ENCODE assay signal across 8 cellular contexts in genomic region chr17:64975318-64976087, GRCh38.
DNase-seq lines count a peak whose midpoint lies in the region; ATAC-seq lines count a peak whose summit lies in the region.

No MANE protein-coding gene starts in this region.

- ATAC-seq in GM19043 (IDR thresholded peaks at IDR 0.05; ENCODE audit: low read depth, unreplicated experiment) = peak; percentile 85
- peak; percentile 70 for ATAC-seq in HG03342 (IDR thresholded peaks at IDR 0.05; ENCODE audit: unreplicated experiment)

- peak overlapping the region; percentile 98 for H3K27ac ChIP-seq in caudate nucleus (ENCODE audit: low read depth, low read length)

- peak; percentile 99 for DNase-seq in AG20443 (ENCODE audit: low spot score)
- peak; percentile 95 for DNase-seq in NCI-H345 (lab: John Stamatoyannopoulos, UW)
- peak; percentile 93 to 95 (median 95) for DNase-seq in activated CD4-positive, CD25-positive, alpha-beta regulatory T cell (lab: John Stamatoyannopoulos, UW)
- DNase-seq in caudate nucleus (lab: John Stamatoyannopoulos, UW) = peak in 60 of 61 donors; percentile 59 to 97 (median 90)
- peak; percentile 99 for DNase-seq in islet precursor cell
- DNase-seq in stimulated activated CD4-positive, alpha-beta T cell treated with anti-CD3 and anti-CD28 coated beads, Interleukin-12 subunit alpha, Interleukin-12 subunit beta, amount 100 ng/mL, for 4 hours = peak; percentile 97

Comparison
In these comparisons a context has a peak if more than half of its experiments do, and no peak if none do; other contexts are left out.
1. Peak in every context shown above with its lines: DNase-seq, ATAC-seq and H3K27ac ChIP-seq.